Comparison of ENCODE assay signal across 8 cellular contexts in genomic region chr5:10565785-10566506, GRCh38. TPM values are rescaled to one million over a fixed set of nuclear protein-coding genes. Genes with fewer than 3 reads are reported as not detected.
DNase-seq lines count a peak whose midpoint lies in the region; ATAC-seq and TF ChIP-seq lines count a peak whose summit lies in the region.

No MANE protein-coding gene starts in this region.

- POLR2A ChIA-PET in CD4-positive, alpha-beta memory T cell (lab: Charles Lee; ENCODE audit: partially characterized antibody) = no interaction called here
- POLR2A ChIA-PET in naive thymus-derived CD4-positive, alpha-beta T cell (lab: Charles Lee) = interaction anchor here (0.8 kb wide), 1 partner anchor 94 kb away, joined by 4 read pairs; no protein-coding TSS in a partner anchor

- H3K27ac Mint-ChIP-seq in CD4-positive, alpha-beta memory T cell = peak overlapping the region in 6 of 7 donors; percentile 36 to 70 (median 52)
- H3K27ac Mint-ChIP-seq in IgD-negative memory B cell (peak overlapping the region; percentile 91 to 99 (median 97)), brain (peak overlapping the region in 4 of 5 experiments; percentile 31 to 72 (median 38))
- peak overlapping the region in 1 of 9 donors; percentile 38 for H3K27ac Mint-ChIP-seq in naive thymus-derived CD4-positive, alpha-beta T cell

- H3K36me3 Mint-ChIP-seq in CD4-positive, alpha-beta memory T cell = no peaks in the 10 kb centered on the region
- H3K36me3 Mint-ChIP-seq in IgD-negative memory B cell = no peaks in the 10 kb centered on the region
- no peaks in the 10 kb centered on the region for H3K36me3 Mint-ChIP-seq in brain
- H3K36me3 Mint-ChIP-seq in naive thymus-derived CD4-positive, alpha-beta T cell = no peaks in the 10 kb centered on the region

- no peaks in the 10 kb centered on the region for H3K27me3 Mint-ChIP-seq in CD4-positive, alpha-beta memory T cell
- H3K27me3 Mint-ChIP-seq in IgD-negative memory B cell = no peaks in the 10 kb centered on the region
- peaks cover 47% of the 10 kb centered on the region for H3K27me3 Mint-ChIP-seq in brain
- H3K27me3 Mint-ChIP-seq in naive thymus-derived CD4-positive, alpha-beta T cell = peaks cover 0 to 13% (median 0%) of the 10 kb centered on the region in 5 donors

- H3K9me3 Mint-ChIP-seq in CD4-positive, alpha-beta memory T cell = peaks cover 0 to 2% (median 0%) of the 10 kb centered on the region in 8 donors
- H3K9me3 Mint-ChIP-seq in IgD-negative memory B cell = no peaks in the 10 kb centered on the region
- peaks cover 0 to 1% (median 0%) of the 10 kb centered on the region in 5 experiments for H3K9me3 Mint-ChIP-seq in brain
- H3K9me3 Mint-ChIP-seq in naive thymus-derived CD4-positive, alpha-beta T cell = no peaks in the 10 kb centered on the region

- no peaks in the 10 kb centered on the region for H3K36me3 ChIP-seq in CD4-positive, alpha-beta memory T cell (ENCODE audit: insufficient read depth, low read length)
- H3K36me3 ChIP-seq in naive thymus-derived CD4-positive, alpha-beta T cell (ENCODE audit: control insufficient read depth in 2 of 3, insufficient read depth in 3 of 3, low read length in 3 of 3) = no peaks in the 10 kb centered on the region

- CTCF ChIA-PET in CD4-positive, alpha-beta memory T cell (lab: Charles Lee; ENCODE audit: partially characterized antibody) = no interaction called here
- CTCF ChIA-PET in naive thymus-derived CD4-positive, alpha-beta T cell (lab: Charles Lee) = interaction anchor here (0.6 kb wide), 1 partner anchor 25 kb away, joined by 3 read pairs; no protein-coding TSS in a partner anchor

- DNase-seq in CD4-positive, alpha-beta memory T cell = no peak
- DNase-seq in naive thymus-derived CD4-positive, alpha-beta T cell = no peak
- DNase-seq in hypothalamus (lab: John Stamatoyannopoulos, UW) (no peak), 8988T (no peak), MV-4-11 (lab: John Stamatoyannopoulos, UW) (no peak)

- H3K4me1 ChIP-seq in CD4-positive, alpha-beta memory T cell (ENCODE audit: insufficient read depth, low read length) = peaks cover 22% of the 10 kb centered on the region
- H3K4me1 ChIP-seq in naive thymus-derived CD4-positive, alpha-beta T cell (ENCODE audit: control insufficient read depth in 2 of 2, insufficient read depth in 2 of 2, low read length in 2 of 2) = peaks cover 0 to 13% of the 10 kb centered on the region in 2 donors

- TF ChIP-seq CTCF in brain (conservative IDR thresholded peaks at IDR 0.05) = no peak

- peak overlapping the region in 1 of 2 donors; percentile 60 for H3K4me3 ChIP-seq in CD4-positive, alpha-beta memory T cell (ENCODE audit: low read length in 2 of 2)
- H3K4me3 ChIP-seq in naive thymus-derived CD4-positive, alpha-beta T cell (ENCODE audit: low read length) = no peak overlapping the region

- peak overlapping the region; percentile 81 to 93 (median 86) for H3K4me3 Mint-ChIP-seq in CD4-positive, alpha-beta memory T cell
- peak overlapping the region; percentile 94 to 97 (median 96) for H3K4me3 Mint-ChIP-seq in IgD-negative memory B cell
- peak overlapping the region; percentile 83 to 93 (median 87) for H3K4me3 Mint-ChIP-seq in brain
- H3K4me3 Mint-ChIP-seq in naive thymus-derived CD4-positive, alpha-beta T cell = peak overlapping the region; percentile 67 to 95 (median 84)

- H3K9me3 ChIP-seq in CD4-positive, alpha-beta memory T cell (ENCODE audit: control insufficient read depth in 1 of 2, low read length in 2 of 2) = no peaks in the 10 kb centered on the region
- no peaks in the 10 kb centered on the region for H3K9me3 ChIP-seq in naive thymus-derived CD4-positive, alpha-beta T cell (ENCODE audit: control insufficient read depth in 2 of 3, low read length in 3 of 3)

- intact Hi-C loops in CD4-positive, alpha-beta memory T cell (cut with micrococcal nuclease) = loop anchor here (2.0 kb wide), 4 partner anchors 69 to 211 kb away; partner anchors contain the start of genes DAP and ROPN1L
- intact Hi-C loops in naive thymus-derived CD4-positive, alpha-beta T cell (cut with micrococcal nuclease) = loop anchor here (2.0 to 10.0 kb wide), 3 partner anchors 13 to 1021 kb away; partner anchors contain the start of genes CCT5 (in 1 of the 2) and SEMA5A (in 1 of the 2)

- ATAC-seq in naive thymus-derived CD4-positive, alpha-beta T cell = no peak
- no peak for ATAC-seq in HG03520 (IDR thresholded peaks at IDR 0.05; ENCODE audit: unreplicated experiment)

- peaks cover 8 to 28% (median 20%) of the 10 kb centered on the region in 4 donors for H3K4me1 Mint-ChIP-seq in CD4-positive, alpha-beta memory T cell
- H3K4me1 Mint-ChIP-seq in IgD-negative memory B cell = peaks cover 39 to 51% (median 42%) of the 10 kb centered on the region in 3 donors
- peaks cover 35% of the 10 kb centered on the region for H3K4me1 Mint-ChIP-seq in brain
- peaks cover 6 to 28% (median 17%) of the 10 kb centered on the region in 7 donors for H3K4me1 Mint-ChIP-seq in naive thymus-derived CD4-positive, alpha-beta T cell

- no peak overlapping the region for H3K27ac ChIP-seq in CD4-positive, alpha-beta memory T cell (ENCODE audit: low read depth, low read length)
- H3K27ac ChIP-seq in naive thymus-derived CD4-positive, alpha-beta T cell (ENCODE audit: low read depth, low read length) = no peak overlapping the region

- H3K27me3 ChIP-seq in CD4-positive, alpha-beta memory T cell (ENCODE audit: insufficient read depth, low read length) = no peaks in the 10 kb centered on the region
- H3K27me3 ChIP-seq in naive thymus-derived CD4-positive, alpha-beta T cell (ENCODE audit: control insufficient read depth in 2 of 2, insufficient read depth in 2 of 2, low read length in 2 of 2) = no peaks in the 10 kb centered on the region

RNA-seq across cellular contexts. Expression of gene ANKRD33B, which starts 2.1 kb away (rescaled TPM):
- 1 to 10 TPM; 2.0 to 2.3 TPM for total RNA-seq in CD4-positive, alpha-beta memory T cell
- polyA plus RNA-seq in CD4-positive, alpha-beta memory T cell = under 1 TPM; 0.05 to 0.37 TPM
- polyA plus RNA-seq in IgD-negative memory B cell = 1.5 TPM
- polyA plus RNA-seq in brain (ENCODE audit: insufficient read depth, low read depth, low replicate concordance) = 1.2 TPM
- 10 to 100 TPM in 1 of 5 experiments, 1 to 10 TPM in 2, under 1 TPM in 2; 0.30 to 10.1 (median 1.0) TPM for total RNA-seq in naive thymus-derived CD4-positive, alpha-beta T cell
- under 1 TPM in 1 of 2 donors, not detected in 1; 0.20 TPM for polyA plus RNA-seq in naive thymus-derived CD4-positive, alpha-beta T cell
